ENCODE assay signal across 25 cellular contexts in the genomic region with DNA sequence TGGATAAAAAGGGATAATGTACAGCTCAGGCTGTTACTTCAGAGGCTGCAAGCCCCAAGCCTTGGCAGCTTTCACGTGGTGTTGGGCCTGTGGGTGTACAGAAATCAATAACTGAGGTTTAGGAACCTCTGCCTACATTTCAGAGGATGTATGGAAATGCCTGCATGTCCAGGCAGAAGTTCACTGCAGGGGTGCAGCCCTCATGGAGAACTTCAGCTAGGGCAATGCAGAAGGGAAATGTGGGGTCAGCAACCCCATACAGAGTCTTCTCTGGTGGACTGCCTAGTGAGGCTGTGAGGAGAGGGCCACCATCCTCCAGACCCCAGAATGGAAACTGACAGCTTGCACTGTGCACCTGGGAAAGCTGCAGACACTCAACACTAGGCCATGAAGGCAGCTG.
"Had no signal": no experiment of that assay in that cellular context is flagged by ENCODE, and none has a peak within 500 bp of the region (broad histone marks: within the 10 kb centered on the region; RNA-seq: fewer than 3 reads in every experiment).

No MANE protein-coding gene starts in this region.

- H3K4me1 ChIP-seq: neural progenitor cell, parathyroid adenoma, psoas muscle, right lobe of liver, sigmoid colon, stomach, suprapubic skin, testis, tibial artery, transverse colon, upper lobe of right lung, uterus had no signal

- H3K79me2 ChIP-seq: parathyroid adenoma had no signal

- H3K9ac ChIP-seq: neural progenitor cell, parathyroid adenoma had no signal

- H3K36me3 ChIP-seq: neural progenitor cell, ovary, right lobe of liver, sigmoid colon, stomach, suprapubic skin, tibial artery, transverse colon, upper lobe of right lung, uterus had no signal

- ATAC-seq: natural killer cell; psoas muscle; right cardiac atrium; right lobe of liver; stimulated activated effector memory CD8-positive, alpha-beta T cell treated with anti-CD3 and anti-CD28 coated beads, Interleukin-12 subunit alpha, Interleukin-12 subunit beta, amount 100 ng/mL, for 72 hours; stimulated activated naive B cell treated with anti-CD40 and anti-IgM and Interleukin-4, amounts not matched to agents 10 μg/mL and 1 μg/mL and 100 μg/mL, for 72 hours; upper lobe of right lung had no signal

- H3K9me3 ChIP-seq: ovary, psoas muscle, right lobe of liver, testis, transverse colon, uterus had no signal

- H3K4me3 ChIP-seq: neural progenitor cell, ovary, psoas muscle, right lobe of liver, sigmoid colon, stomach, suprapubic skin, testis, tibial artery, transverse colon, upper lobe of right lung, uterus had no signal

- H3K4me2 ChIP-seq: neural progenitor cell had no signal

- H3K27me3 ChIP-seq: neural progenitor cell, ovary, right lobe of liver, sigmoid colon, stomach, suprapubic skin, testis, tibial artery, transverse colon, upper lobe of right lung, uterus had no signal

- H3K27ac ChIP-seq: neural progenitor cell, ovary, parathyroid adenoma, psoas muscle, right lobe of liver, sigmoid colon, stomach, suprapubic skin, testis, tibial artery, transverse colon, upper lobe of right lung, uterus had no signal

- DNase-seq: natural killer cell; occipital lobe; ovary; posterior cingulate gyrus; psoas muscle; right cardiac atrium; right lobe of liver; sigmoid colon; small intestine; stimulated activated CD4-positive, alpha-beta T cell treated with anti-CD3 and anti-CD28 coated beads, Interleukin-15, amount 100 ng/mL, for 24 hours; stimulated activated CD4-positive, alpha-beta T cell treated with anti-CD3 and anti-CD28 coated beads, Interleukin-2, amount 100 ng/mL, for 24 hours; stimulated activated CD4-positive, alpha-beta T cell treated with anti-CD3 and anti-CD28 coated beads, Interleukin-2, amount 100 ng/mL, for 48 hours; stimulated activated CD4-positive, alpha-beta T cell treated with anti-CD3 and anti-CD28 coated beads, Interleukin-4, amount 100 ng/mL, for 24 hours; stimulated activated naive B cell treated with anti-CD40 and anti-IgM and Interleukin-4, amounts not matched to agents 10 μg/mL and 1 μg/mL and 100 μg/mL, for 72 hours; stimulated activated naive CD4-positive, alpha-beta T cell treated with Interleukin-2 at 50 U/mL for 16 hours; stomach; testis; tibial artery; transverse colon; upper lobe of right lung; uterus had no signal
